In genomic region chr10:43623351-43623750, GRCh38 we compare ENCODE assay signal across 10 cellular contexts. TPM values are rescaled to one million over a fixed set of nuclear protein-coding genes. Genes with fewer than 3 reads are reported as not detected.
DNase-seq lines count a peak whose midpoint lies in the region; ATAC-seq and TF ChIP-seq lines count a peak whose summit lies in the region.
"Had no signal": no experiment of that assay in that cellular context is flagged by ENCODE, and none has a peak within 500 bp of the region (broad histone marks: within the 10 kb centered on the region; RNA-seq: fewer than 3 reads in every experiment).

No MANE protein-coding gene starts in this region.

- peak overlapping the region; percentile 52 for H3K27ac Mint-ChIP-seq in activated CD4-positive, alpha-beta T cell treated with anti-CD3 and anti-CD28 coated beads for 36 hours
- no peak overlapping the region for H3K27ac Mint-ChIP-seq in stimulated activated memory B cell treated with anti-CD40 and anti-IgM and Interleukin-4, amounts not matched to agents 10 μg/mL and 1 μg/mL and 100 μg/mL, for 72 hours

- peak overlapping the region; percentile 9 for H3K4me3 Mint-ChIP-seq in activated CD4-positive, alpha-beta T cell treated with anti-CD3 and anti-CD28 coated beads for 36 hours
- no peak overlapping the region for H3K4me3 Mint-ChIP-seq in stimulated activated memory B cell treated with anti-CD40 and anti-IgM and Interleukin-4, amounts not matched to agents 10 μg/mL and 1 μg/mL and 100 μg/mL, for 72 hours

- no peak for DNase-seq in activated CD4-positive, alpha-beta T cell treated with anti-CD3 and anti-CD28 coated beads for 36 hours
- no peak for DNase-seq in activated CD4-positive, alpha-beta T cell treated with anti-CD3 and anti-CD28 coated beads, Interleukin-2, amount 50 U/mL, for 4 hours
- DNase-seq in NCI-H2196 treated with DMSO at 0.1 percent for 48 hours (lab: John Stamatoyannopoulos, UW; ENCODE audit: unreplicated experiment) (peak; percentile 1), dorsolateral prefrontal cortex (no peak), skeletal muscle cell (ENCODE audit: low read depth) (no peak), NCI-H187 (lab: John Stamatoyannopoulos, UW) (no peak)
- DNase-seq: left ventricle myocardium superior had no signal

- no peak for TF ChIP-seq CTCF in dorsolateral prefrontal cortex (IDR thresholded peaks at IDR 0.05 in 54 of 56, conservative IDR thresholded peaks at IDR 0.05 in 2 of 56; ENCODE audit: low read depth in 1 of 56, partially characterized antibody in 56 of 56)

- H3K9me3 Mint-ChIP-seq in activated CD4-positive, alpha-beta T cell treated with anti-CD3 and anti-CD28 coated beads for 36 hours (ENCODE audit: low read depth): peaks cover 21% of the 10 kb centered on the region
- peaks cover 6% of the 10 kb centered on the region for H3K9me3 Mint-ChIP-seq in stimulated activated memory B cell treated with anti-CD40 and anti-IgM and Interleukin-4, amounts not matched to agents 10 μg/mL and 1 μg/mL and 100 μg/mL, for 72 hours

- H3K27me3 ChIP-seq in dorsolateral prefrontal cortex: no peaks in the 10 kb centered on the region

- POLR2A ChIA-PET in activated CD4-positive, alpha-beta T cell treated with anti-CD3 and anti-CD28 coated beads for 36 hours (lab: Charles Lee): no interaction called here

- peaks cover 12% of the 10 kb centered on the region for H3K36me3 Mint-ChIP-seq in activated CD4-positive, alpha-beta T cell treated with anti-CD3 and anti-CD28 coated beads for 36 hours (ENCODE audit: low read depth)
- H3K36me3 Mint-ChIP-seq in stimulated activated memory B cell treated with anti-CD40 and anti-IgM and Interleukin-4, amounts not matched to agents 10 μg/mL and 1 μg/mL and 100 μg/mL, for 72 hours: no peaks in the 10 kb centered on the region

- ATAC-seq in activated CD4-positive, alpha-beta T cell treated with anti-CD3 and anti-CD28 coated beads for 36 hours: no peak
- no peak for ATAC-seq in GM19455 (IDR thresholded peaks at IDR 0.05; ENCODE audit: unreplicated experiment)
- no peak for ATAC-seq in stimulated activated memory B cell treated with anti-CD40 and anti-IgM and Interleukin-4, amounts not matched to agents 10 μg/mL and 1 μg/mL and 100 μg/mL, for 72 hours
- ATAC-seq: activated naive CD4-positive, alpha-beta T cell treated with anti-CD3 and anti-CD28 coated beads, Interleukin-2, amount 50 U/mL, for 72 hours; left ventricle myocardium superior had no signal

- no peak overlapping the region for H3K27ac ChIP-seq in dorsolateral prefrontal cortex

- peaks cover 13% of the 10 kb centered on the region for H3K4me1 Mint-ChIP-seq in activated CD4-positive, alpha-beta T cell treated with anti-CD3 and anti-CD28 coated beads for 36 hours
- H3K4me1 Mint-ChIP-seq in stimulated activated memory B cell treated with anti-CD40 and anti-IgM and Interleukin-4, amounts not matched to agents 10 μg/mL and 1 μg/mL and 100 μg/mL, for 72 hours: peaks cover 6% of the 10 kb centered on the region

- H3K27me3 Mint-ChIP-seq in activated CD4-positive, alpha-beta T cell treated with anti-CD3 and anti-CD28 coated beads for 36 hours: no peaks in the 10 kb centered on the region
- H3K27me3 Mint-ChIP-seq in stimulated activated memory B cell treated with anti-CD40 and anti-IgM and Interleukin-4, amounts not matched to agents 10 μg/mL and 1 μg/mL and 100 μg/mL, for 72 hours: no peaks in the 10 kb centered on the region

- intact Hi-C loops in activated CD4-positive, alpha-beta T cell treated with anti-CD3 and anti-CD28 coated beads for 36 hours (cut with DNase I, micrococcal nuclease): loop anchor here in 1 of 2 experiments (10.0 kb wide), 1 partner anchor 139 kb away; no protein-coding TSS in a partner anchor
- intact Hi-C loops in dorsolateral prefrontal cortex (cut with DNase I): no loop called here

- CTCF ChIA-PET in activated CD4-positive, alpha-beta T cell treated with anti-CD3 and anti-CD28 coated beads for 36 hours (lab: Charles Lee): no interaction called here

- H3K4me3 ChIP-seq in dorsolateral prefrontal cortex (peak overlapping the region in 57 of 59 donors; percentile 5 to 66 (median 42)), skeletal muscle cell (ENCODE audit: low read depth, low read length) (peak overlapping the region; percentile 5)

RNA-seq across cellular contexts. Expression of gene ZNF485, which starts 17.1 kb away (rescaled TPM):
- 1 to 10 TPM; 6.9 to 7.6 TPM for total RNA-seq in activated CD4-positive, alpha-beta T cell treated with anti-CD3 and anti-CD28 coated beads for 36 hours
- 1 to 10 TPM; 2.6 to 9.9 (median 5.5) TPM for total RNA-seq in dorsolateral prefrontal cortex

RNA-seq across cellular contexts. Expression of gene ZNF32, which starts 25.3 kb away (rescaled TPM):
- total RNA-seq in activated CD4-positive, alpha-beta T cell treated with anti-CD3 and anti-CD28 coated beads for 36 hours: 10 to 100 TPM; 14.1 to 15.2 TPM
- total RNA-seq in dorsolateral prefrontal cortex: 10 to 100 TPM; 30.7 to 64.7 (median 43.9) TPM

RNA-seq across cellular contexts. Expression of gene ZNF239, which starts 48.9 kb away (rescaled TPM):
- total RNA-seq in activated CD4-positive, alpha-beta T cell treated with anti-CD3 and anti-CD28 coated beads for 36 hours: 1 to 10 TPM; 2.4 to 2.7 TPM
- total RNA-seq in dorsolateral prefrontal cortex: 10 to 100 TPM in 2 of 120 experiments, 1 to 10 TPM in 118; 3.7 to 10.3 (median 6.6) TPM
